Comparison of ENCODE assay signal across 13 cellular contexts in genomic region chr1:30413606-30414005, GRCh38.
DNase-seq lines count a peak whose midpoint lies in the region; ATAC-seq and TF ChIP-seq lines count a peak whose summit lies in the region.
"Had no signal": no experiment of that assay in that cellular context is flagged by ENCODE, and none has a peak within 500 bp of the region (broad histone marks: within the 10 kb centered on the region; RNA-seq: fewer than 3 reads in every experiment).

No MANE protein-coding gene starts in this region.

- in situ Hi-C loops in GM13976 (cut with MboI; ENCODE audit: low sequenced_read_pairs, unreplicated experiment), result no loop called here

- peaks cover 71% of the 10 kb centered on the region for H3K4me1 ChIP-seq in BLaER1
- H3K4me1 ChIP-seq in esophagus muscularis mucosa, result no peaks in the 10 kb centered on the region
- H3K4me1 ChIP-seq in sigmoid colon, result no peaks in the 10 kb centered on the region

- intact Hi-C loops in esophagus muscularis mucosa (cut with DNase I), result no loop called here
- intact Hi-C loops in sigmoid colon (cut with DNase I), result no loop called here

- H3K36me3 ChIP-seq in BLaER1, result no peaks in the 10 kb centered on the region
- H3K36me3 ChIP-seq in esophagus muscularis mucosa, result no peaks in the 10 kb centered on the region
- no peaks in the 10 kb centered on the region for H3K36me3 ChIP-seq in sigmoid colon

- H4K20me1 ChIP-seq in BLaER1, result no peaks in the 10 kb centered on the region

- TF ChIP-seq CTCF in GM13976 (IDR thresholded peaks at IDR 0.05; ENCODE audit: borderline replicate concordance, control extremely low read depth, extremely low read depth, insufficient read depth, missing control alignments) (no peak), esophagus muscularis mucosa (IDR thresholded peaks at IDR 0.05) (no peak), sigmoid colon (IDR thresholded peaks at IDR 0.05) (no peak)

- TF ChIP-seq POLR2A in esophagus muscularis mucosa (IDR thresholded peaks at IDR 0.05; ENCODE audit: low read depth) (no peak), sigmoid colon (IDR thresholded peaks at IDR 0.05) (no peak)

- 93% methylated on average over 12 of the region's 12 CpGs for WGBS in esophagus muscularis mucosa
- WGBS in sigmoid colon, 2 donors, result 86 to 87% methylated on average over 12 of the region's 12 CpGs

- DNase-seq in GM13976 (ENCODE audit: low spot score) (peak; percentile 17), esophagus muscularis mucosa (ENCODE audit: extremely low spot score) (peak; percentile 90), sigmoid colon (peak; percentile 36), DMS 273 treated with DMSO at 0.1 percent for 48 hours (lab: John Stamatoyannopoulos, UW) (no peak), UCSD-AML1 (lab: John Stamatoyannopoulos, UW; ENCODE audit: unreplicated experiment) (no peak)
- DNase-seq: DMS153, EL, NCI-H1417 treated with DMSO at 0.1 percent for 48 hours, NCI-H2029, NCI-H524, SHP77 treated with DMSO at 0.1 percent for 48 hours had no signal

- H3K4me2 ChIP-seq in BLaER1, result peak overlapping the region; percentile 78

- no peak for TF ChIP-seq EP300 in esophagus muscularis mucosa (IDR thresholded peaks at IDR 0.05)
- TF ChIP-seq EP300 in sigmoid colon (IDR thresholded peaks at IDR 0.05), result no peak

- H3K27ac ChIP-seq in BLaER1, result peak overlapping the region; percentile 40; the same call in 1 of the 2 replicates
- H3K27ac ChIP-seq in esophagus muscularis mucosa (replicated peaks in 1 of 4), result no peak overlapping the region
- H3K27ac ChIP-seq in sigmoid colon, result no peak overlapping the region

- no peaks in the 10 kb centered on the region for H3K9me3 ChIP-seq in BLaER1
- no peaks in the 10 kb centered on the region for H3K9me3 ChIP-seq in esophagus muscularis mucosa
- no peaks in the 10 kb centered on the region for H3K9me3 ChIP-seq in sigmoid colon

- H3K4me3 ChIP-seq in BLaER1, result no peak overlapping the region
- H3K4me3 ChIP-seq in esophagus muscularis mucosa, result no peak overlapping the region
- H3K4me3 ChIP-seq in sigmoid colon, result no peak overlapping the region

- ATAC-seq in HG03095 (IDR thresholded peaks at IDR 0.05; ENCODE audit: unreplicated experiment), result no peak

- H3K27me3 ChIP-seq in BLaER1, result no peaks in the 10 kb centered on the region
- H3K27me3 ChIP-seq in esophagus muscularis mucosa, result peaks cover 0 to 57% (median 0%) of the 10 kb centered on the region in 4 donors
- peaks cover 0 to 28% (median 8%) of the 10 kb centered on the region in 3 donors for H3K27me3 ChIP-seq in sigmoid colon

- no peak overlapping the region for H3K9ac ChIP-seq in BLaER1

Comparison
In these comparisons a context has a peak if more than half of its experiments do, and no peak if none do; other contexts are left out.
1. DNase-seq: peak in GM13976 (single experiment), esophagus muscularis mucosa (single experiment) and sigmoid colon (single experiment); none in DMS 273 treated with DMSO at 0.1 percent for 48 hours (single experiment) and UCSD-AML1 (single experiment).